19 cellular contexts compared by ENCODE assay signal in the genomic region with DNA sequence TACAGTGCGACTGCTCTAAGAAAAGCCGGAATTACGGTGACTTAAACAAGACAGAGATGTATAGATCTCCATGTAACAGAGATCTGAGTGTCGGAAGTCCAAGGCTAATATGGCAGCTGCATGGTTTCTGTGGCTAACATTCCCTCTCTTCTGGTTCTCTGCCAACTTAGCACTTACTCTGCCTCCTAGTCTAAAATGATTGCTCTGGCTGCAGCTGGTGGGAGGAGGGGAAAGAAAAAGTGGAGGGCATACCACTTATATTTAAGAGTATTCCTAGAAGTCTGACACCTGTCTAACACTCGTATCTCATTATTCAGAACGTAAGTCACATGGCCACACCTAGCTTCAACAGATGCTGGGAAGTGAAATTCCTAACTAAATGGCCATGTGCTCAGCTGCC.
DNase-seq lines count a peak whose midpoint lies in the region; ATAC-seq and TF ChIP-seq lines count a peak whose summit lies in the region.
"Had no signal": no experiment of that assay in that cellular context is flagged by ENCODE, and none has a peak within 500 bp of the region (broad histone marks: within the 10 kb centered on the region; RNA-seq: fewer than 3 reads in every experiment).

No MANE protein-coding gene starts in this region.

- H3K4me3 ChIP-seq in stomach = no peak overlapping the region
- H3K4me3 ChIP-seq: esophagus squamous epithelium, left lung, testis had no signal

- 67 to 87% (median 80%) methylated on average over 6 of the region's 6 CpGs for WGBS in stomach, 5 donors

- H3K4me1 ChIP-seq in stomach = no peaks in the 10 kb centered on the region
- H3K4me1 ChIP-seq: left lung, testis had no signal

- ATAC-seq in GM19463 (IDR thresholded peaks at IDR 0.05; ENCODE audit: unreplicated experiment) (no peak), GM18498 (IDR thresholded peaks at IDR 0.05; ENCODE audit: unreplicated experiment) (no peak)
- ATAC-seq: left lung had no signal

- in situ Hi-C loops in GM13977 (cut with MboI; ENCODE audit: low pct_unique_long_range_greater_than_20kb, low sequenced_read_pairs, unreplicated experiment) = loop anchor here (25.0 kb wide), 1 partner anchor 542 kb away; a partner anchor contains a TSS

- DNase-seq in NCI-H82 (lab: John Stamatoyannopoulos, UW) (peak; percentile 12), NCI-H82 treated with DMSO at 0.1 percent for 48 hours (lab: John Stamatoyannopoulos, UW; ENCODE audit: unreplicated experiment) (no peak), NCI-H2081 treated with DMSO at 0.1 percent for 48 hours (lab: John Stamatoyannopoulos, UW) (peak; percentile 45), NCI-H748 (lab: John Stamatoyannopoulos, UW; ENCODE audit: unreplicated experiment) (peak; percentile 78), stomach (no peak), GM13977 (ENCODE audit: low spot score) (no peak)
- DNase-seq: activated CD8-positive, alpha-beta memory T cell treated with anti-CD3 and anti-CD28 coated beads, Interleukin-2, amount 50 U/mL, for 48 hours; activated gamma-delta T cell treated with Interleukin-2 at 50 U/mL for 16 hours; amygdala; central memory CD4-positive, alpha-beta T cell; effector CD4-positive, alpha-beta T cell; esophagus squamous epithelium; glutamatergic neuron; GOT3; left lung; NCI-H446 treated with DMSO at 0.1 percent for 48 hours; testis had no signal

- intact Hi-C loops in stomach (cut with DNase I; ENCODE audit: low total_unique reads) = no loop called here

- no peaks in the 10 kb centered on the region for H3K36me3 ChIP-seq in stomach
- H3K36me3 ChIP-seq: esophagus squamous epithelium, left lung had no signal

- TF ChIP-seq EP300 in stomach (IDR thresholded peaks at IDR 0.05) = no peak

- H3K27me3 ChIP-seq in stomach = no peaks in the 10 kb centered on the region
- H3K27me3 ChIP-seq: esophagus squamous epithelium, left lung, testis had no signal

- H3K9me3 ChIP-seq in stomach = peaks cover 0 to 5% (median 0%) of the 10 kb centered on the region in 4 donors
- H3K9me3 ChIP-seq: esophagus squamous epithelium, testis had no signal

- TF ChIP-seq POLR2A in stomach (IDR thresholded peaks at IDR 0.05) = no peak

- H3K27ac ChIP-seq in stomach = no peak overlapping the region
- H3K27ac ChIP-seq: esophagus squamous epithelium, left lung, testis had no signal

- TF ChIP-seq CTCF in stomach (IDR thresholded peaks at IDR 0.05) = no peak
- no peak for TF ChIP-seq CTCF in GM13977 (IDR thresholded peaks at IDR 0.05; ENCODE audit: extremely low read depth, insufficient read depth, missing control alignments)

Comparison
In these comparisons a context has a peak if more than half of its experiments do, and no peak if none do; other contexts are left out.
1. DNase-seq: peak in NCI-H82 (single experiment), NCI-H2081 treated with DMSO at 0.1 percent for 48 hours (single experiment) and NCI-H748 (single experiment); none in NCI-H82 treated with DMSO at 0.1 percent for 48 hours (single experiment), stomach (single experiment) and GM13977 (single experiment).